In genomic region chr19:48069435-48069834, GRCh38 we compare ENCODE assay signal across 2 cellular contexts.
TF ChIP-seq lines count a peak whose summit lies in the region.

No MANE protein-coding gene starts in this region.

TF ChIP-seq in SK-N-SH, 30 proteins besides CTCF, POLR2A, EP300 and RAD21 (continued from another document):
- TF ChIP-seq MXI1 (IDR thresholded peaks at IDR 0.05; ENCODE audit: low read depth, low read length) (no peak), SIN3A (IDR thresholded peaks at IDR 0.05; ENCODE audit: borderline replicate concordance, low read depth, low read length) (no peak), TEAD4 (IDR thresholded peaks at IDR 0.05; ENCODE audit: borderline replicate concordance, insufficient read depth) (no peak), RXRA (IDR thresholded peaks at IDR 0.05; ENCODE audit: borderline replicate concordance, low read depth) (no peak), CHD2 (IDR thresholded peaks at IDR 0.05; ENCODE audit: low read length, partially characterized antibody) (no peak), FOXJ3 (CRISPR knock-in tag; IDR thresholded peaks at IDR 0.05) (no peak), POLR2AphosphoS5 (IDR thresholded peaks at IDR 0.05; ENCODE audit: low read depth, low read length) (no peak), YY1 (IDR thresholded peaks at IDR 0.05; ENCODE audit: low read depth) (no peak), EZH2phosphoT487 (IDR thresholded peaks at IDR 0.05; ENCODE audit: borderline replicate concordance, low read depth) (no peak), GABPA (IDR thresholded peaks at IDR 0.05; ENCODE audit: low read depth) (no peak), SMC3 (IDR thresholded peaks at IDR 0.05; ENCODE audit: low read depth, low read length) (no peak)
- TF ChIP-seq, protein P1, sequence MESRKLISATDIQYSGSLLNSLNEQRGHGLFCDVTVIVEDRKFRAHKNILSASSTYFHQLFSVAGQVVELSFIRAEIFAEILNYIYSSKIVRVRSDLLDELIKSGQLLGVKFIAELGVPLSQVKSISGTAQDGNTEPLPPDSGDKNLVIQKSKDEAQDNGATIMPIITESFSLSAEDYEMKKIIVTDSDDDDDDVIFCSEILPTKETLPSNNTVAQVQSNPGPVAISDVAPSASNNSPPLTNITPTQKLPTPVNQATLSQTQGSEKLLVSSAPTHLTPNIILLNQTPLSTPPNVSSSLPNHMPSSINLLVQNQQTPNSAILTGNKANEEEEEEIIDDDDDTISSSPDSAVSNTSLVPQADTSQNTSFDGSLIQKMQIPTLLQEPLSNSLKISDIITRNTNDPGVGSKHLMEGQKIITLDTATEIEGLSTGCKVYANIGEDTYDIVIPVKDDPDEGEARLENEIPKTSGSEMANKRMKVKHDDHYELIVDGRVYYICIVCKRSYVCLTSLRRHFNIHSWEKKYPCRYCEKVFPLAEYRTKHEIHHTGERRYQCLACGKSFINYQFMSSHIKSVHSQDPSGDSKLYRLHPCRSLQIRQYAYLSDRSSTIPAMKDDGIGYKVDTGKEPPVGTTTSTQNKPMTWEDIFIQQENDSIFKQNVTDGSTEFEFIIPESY (IDR thresholded peaks at IDR 0.05; ENCODE audit: borderline replicate concordance, low read depth) = no peak
- TF ChIP-seq, protein P2, sequence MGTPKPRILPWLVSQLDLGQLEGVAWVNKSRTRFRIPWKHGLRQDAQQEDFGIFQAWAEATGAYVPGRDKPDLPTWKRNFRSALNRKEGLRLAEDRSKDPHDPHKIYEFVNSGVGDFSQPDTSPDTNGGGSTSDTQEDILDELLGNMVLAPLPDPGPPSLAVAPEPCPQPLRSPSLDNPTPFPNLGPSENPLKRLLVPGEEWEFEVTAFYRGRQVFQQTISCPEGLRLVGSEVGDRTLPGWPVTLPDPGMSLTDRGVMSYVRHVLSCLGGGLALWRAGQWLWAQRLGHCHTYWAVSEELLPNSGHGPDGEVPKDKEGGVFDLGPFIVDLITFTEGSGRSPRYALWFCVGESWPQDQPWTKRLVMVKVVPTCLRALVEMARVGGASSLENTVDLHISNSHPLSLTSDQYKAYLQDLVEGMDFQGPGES (IDR thresholded peaks at IDR 0.05; ENCODE audit: low read depth, low read length) = no peak

TF ChIP-seq in SK-N-SH treated with all-trans-retinoic acid at 6 μM for 48 hours, 23 proteins besides CTCF, POLR2A, EP300 and RAD21 (continued from another document):
- TF ChIP-seq, protein P3, sequence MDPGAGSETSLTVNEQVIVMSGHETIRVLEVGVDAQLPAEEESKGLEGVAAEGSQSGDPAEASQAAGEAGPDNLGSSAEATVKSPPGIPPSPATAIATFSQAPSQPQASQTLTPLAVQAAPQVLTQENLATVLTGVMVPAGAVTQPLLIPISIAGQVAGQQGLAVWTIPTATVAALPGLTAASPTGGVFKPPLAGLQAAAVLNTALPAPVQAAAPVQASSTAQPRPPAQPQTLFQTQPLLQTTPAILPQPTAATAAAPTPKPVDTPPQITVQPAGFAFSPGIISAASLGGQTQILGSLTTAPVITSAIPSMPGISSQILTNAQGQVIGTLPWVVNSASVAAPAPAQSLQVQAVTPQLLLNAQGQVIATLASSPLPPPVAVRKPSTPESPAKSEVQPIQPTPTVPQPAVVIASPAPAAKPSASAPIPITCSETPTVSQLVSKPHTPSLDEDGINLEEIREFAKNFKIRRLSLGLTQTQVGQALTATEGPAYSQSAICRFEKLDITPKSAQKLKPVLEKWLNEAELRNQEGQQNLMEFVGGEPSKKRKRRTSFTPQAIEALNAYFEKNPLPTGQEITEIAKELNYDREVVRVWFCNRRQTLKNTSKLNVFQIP (CRISPR knock-in tag; IDR thresholded peaks at IDR 0.05; ENCODE audit: borderline replicate concordance, low read depth) = no peak
- TF ChIP-seq SNAI2 (CRISPR knock-in tag; IDR thresholded peaks at IDR 0.05) = no peak
- no peak for TF ChIP-seq CREB5 (CRISPR knock-in tag; IDR thresholded peaks at IDR 0.05; ENCODE audit: low read depth)
- no peak for TF ChIP-seq OSR1 (CRISPR knock-in tag; IDR thresholded peaks at IDR 0.05)
- no peak for TF ChIP-seq BACH2 (CRISPR knock-in tag; IDR thresholded peaks at IDR 0.05; ENCODE audit: borderline replicate concordance)
- TF ChIP-seq ZNF70 (CRISPR knock-in tag; IDR thresholded peaks at IDR 0.05) = no peak
